In the genomic region with DNA sequence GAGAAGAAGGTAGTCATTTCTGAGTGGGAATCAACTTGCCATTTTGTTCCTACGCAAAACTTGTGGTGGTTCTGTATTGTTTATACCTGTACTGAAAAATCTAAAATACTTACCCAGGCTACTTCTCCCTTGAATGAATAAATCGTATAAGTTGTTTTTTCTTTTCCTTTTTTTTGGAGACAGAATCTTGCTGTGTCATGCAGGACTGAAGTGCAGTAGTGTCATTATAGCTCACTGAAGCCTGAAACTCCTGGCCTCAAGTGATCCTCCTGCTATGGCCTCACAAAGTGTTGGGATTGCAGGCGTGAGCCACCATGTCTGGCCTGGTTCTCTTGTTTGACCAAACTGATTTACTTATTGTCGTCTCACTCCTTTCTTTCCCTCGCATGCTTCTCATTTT, we compare ENCODE assay signal across 33 cellular contexts. TPM values are rescaled to one million over a fixed set of nuclear protein-coding genes. Genes with fewer than 3 reads are reported as not detected.
DNase-seq lines count a peak whose midpoint lies in the region; ATAC-seq, FAIRE-seq and TF ChIP-seq lines count a peak whose summit lies in the region.
"Had no signal": no experiment of that assay in that cellular context is flagged by ENCODE, and none has a peak within 500 bp of the region (broad histone marks: within the 10 kb centered on the region; RNA-seq: fewer than 3 reads in every experiment).

No MANE protein-coding gene starts in this region.

- CTCF ChIA-PET in K562 (lab: Yijun Ruan, JAX; ENCODE audit: low intra/inter-chr PET ratio), result no interaction called here

- no peaks in the 10 kb centered on the region for H3K27me3 ChIP-seq in K562 (ENCODE audit: control insufficient read depth in 2 of 2, insufficient read depth in 2 of 2, low read length in 2 of 2)
- H3K27me3 ChIP-seq in thyroid gland, result no peaks in the 10 kb centered on the region
- H3K27me3 ChIP-seq: gastroesophageal sphincter, hepatocyte, ovary, SJCRH30 had no signal

- no peak overlapping the region for H3K4me2 ChIP-seq in K562 (ENCODE audit: insufficient read depth, low read length)
- H3K4me2 ChIP-seq: hepatocyte had no signal

- intact Hi-C loops in K562 (cut with micrococcal nuclease) (no loop called here), thyroid gland (cut with DNase I) (no loop called here)

- no peaks in the 10 kb centered on the region for H3K9me1 ChIP-seq in K562 (ENCODE audit: control insufficient read depth, insufficient read depth, low read length)

- peak; percentile 32 for FAIRE-seq in K562 (lab: Jason Lieb, UNC)
- FAIRE-seq: colon, small intestine, urothelium cell line had no signal

- H3K4me1 Mint-ChIP-seq in stimulated activated naive CD8-positive, alpha-beta T cell treated with anti-CD3 and anti-CD28 coated beads, Interleukin-15, Interleukin-2, amounts not matched to agents 100 ng/mL and 50 ng/mL, for 24 hours (ENCODE audit: low read depth), result peaks cover 18% of the 10 kb centered on the region
- H3K4me1 Mint-ChIP-seq in stimulated activated naive CD8-positive, alpha-beta T cell treated with anti-CD3 and anti-CD28 coated beads, Interleukin-15, amount 100 ng/mL, for 72 hours, result peaks cover 6% of the 10 kb centered on the region

- H3K4me3 Mint-ChIP-seq in stimulated activated naive CD8-positive, alpha-beta T cell treated with anti-CD3 and anti-CD28 coated beads, Interleukin-15, Interleukin-2, amounts not matched to agents 100 ng/mL and 50 ng/mL, for 24 hours, result no peak overlapping the region
- no peak overlapping the region for H3K4me3 Mint-ChIP-seq in stimulated activated naive CD8-positive, alpha-beta T cell treated with anti-CD3 and anti-CD28 coated beads, Interleukin-15, amount 100 ng/mL, for 72 hours
- H3K4me3 Mint-ChIP-seq: activated naive CD8-positive, alpha-beta T cell had no signal

- no peak for ATAC-seq in stimulated activated naive CD8-positive, alpha-beta T cell treated with anti-CD3 and anti-CD28 coated beads, Interleukin-15, amount 100 ng/mL, for 72 hours
- ATAC-seq in K562, result peak; percentile 46
- ATAC-seq: gastroesophageal sphincter; stimulated activated naive CD8-positive, alpha-beta T cell treated with anti-CD3 and anti-CD28 coated beads, Interleukin-15, Interleukin-2, amounts not matched to agents 100 U/mL and 50 U/mL, for 24 hours had no signal

- H3K9me3 Mint-ChIP-seq in stimulated activated naive CD8-positive, alpha-beta T cell treated with anti-CD3 and anti-CD28 coated beads, Interleukin-15, Interleukin-2, amounts not matched to agents 100 ng/mL and 50 ng/mL, for 24 hours, result no peaks in the 10 kb centered on the region
- no peaks in the 10 kb centered on the region for H3K9me3 Mint-ChIP-seq in stimulated activated naive CD8-positive, alpha-beta T cell treated with anti-CD3 and anti-CD28 coated beads, Interleukin-15, amount 100 ng/mL, for 72 hours
- H3K9me3 Mint-ChIP-seq: activated T-helper 2 cell treated with anti-CD3 and anti-CD28 coated beads, Interferon-gamma antibody, Interleukin-2, Interleukin-4, amounts not matched to agents 10 μg/mL and 5 μg/mL and 100 μg/mL, durations not matched to agents 14 hours and 24 hours and 36 hours had no signal

- no peaks in the 10 kb centered on the region for H3K27me3 Mint-ChIP-seq in stimulated activated naive CD8-positive, alpha-beta T cell treated with anti-CD3 and anti-CD28 coated beads, Interleukin-15, Interleukin-2, amounts not matched to agents 100 ng/mL and 50 ng/mL, for 24 hours
- no peaks in the 10 kb centered on the region for H3K27me3 Mint-ChIP-seq in stimulated activated naive CD8-positive, alpha-beta T cell treated with anti-CD3 and anti-CD28 coated beads, Interleukin-15, amount 100 ng/mL, for 72 hours
- H3K27me3 Mint-ChIP-seq: activated naive CD8-positive, alpha-beta T cell had no signal

- TF ChIP-seq EP300 in K562 (IDR thresholded peaks at IDR 0.05; ENCODE audit: low read length), result no peak

- H3K36me3 ChIP-seq in K562 (ENCODE audit: control insufficient read depth, insufficient read depth, low read length) (peaks cover 80% of the 10 kb centered on the region), thyroid gland (peaks cover 0 to 4% of the 10 kb centered on the region in 2 donors)
- H3K36me3 ChIP-seq: ovary had no signal

- no peak overlapping the region for H2AFZ ChIP-seq in K562 (ENCODE audit: low read depth, low read length)
- H2AFZ ChIP-seq: hepatocyte had no signal

- TSS peak; percentile 9 for BruUV-seq in K562 (replicated peaks; lab: Mats Ljungman, UMichigan)

- H3K79me2 ChIP-seq in K562 (ENCODE audit: control insufficient read depth, insufficient read depth, low read length), result peaks cover 78% of the 10 kb centered on the region

- peaks cover 68% of the 10 kb centered on the region for H3K36me3 Mint-ChIP-seq in stimulated activated naive CD8-positive, alpha-beta T cell treated with anti-CD3 and anti-CD28 coated beads, Interleukin-15, Interleukin-2, amounts not matched to agents 100 ng/mL and 50 ng/mL, for 24 hours (ENCODE audit: low read depth)

- no peak overlapping the region for H3K4me3 ChIP-seq in K562
- no peak overlapping the region for H3K4me3 ChIP-seq in thyroid gland (replicated peaks in 1 of 3)
- H3K4me3 ChIP-seq: gastroesophageal sphincter, hepatocyte, lung, ovary, SJCRH30, thoracic aorta had no signal

- H3K27ac Mint-ChIP-seq in stimulated activated naive CD8-positive, alpha-beta T cell treated with anti-CD3 and anti-CD28 coated beads, Interleukin-15, Interleukin-2, amounts not matched to agents 100 ng/mL and 50 ng/mL, for 24 hours, result peak overlapping the region; percentile 13
- H3K27ac Mint-ChIP-seq in stimulated activated naive CD8-positive, alpha-beta T cell treated with anti-CD3 and anti-CD28 coated beads, Interleukin-15, amount 100 ng/mL, for 72 hours, result peak overlapping the region in 1 of 2 donors; percentile 4
- H3K27ac Mint-ChIP-seq: activated T-helper 2 cell treated with anti-CD3 and anti-CD28 coated beads, Interferon-gamma antibody, Interleukin-2, Interleukin-4, amounts not matched to agents 10 μg/mL and 5 μg/mL and 100 μg/mL, durations not matched to agents 14 hours and 24 hours and 36 hours had no signal

- no peak for TF ChIP-seq CTCF in K562 (IDR thresholded peaks at IDR 0.05 in 2 of 3, conservative IDR thresholded peaks at IDR 0.05 in 1 of 3; ENCODE audit: insufficient read depth in 2 of 3, low read depth in 1 of 3, low read length in 3 of 3)
- TF ChIP-seq CTCF in thyroid gland (IDR thresholded peaks at IDR 0.05), result no peak

- in situ Hi-C loops in K562 (cut with MboI), result no loop called here

- 88% methylated on average over 5 of the region's 5 CpGs for WGBS in K562 (ENCODE audit: insufficient coverage, low coverage, missing lambda C conversion rate)
- 66 to 71% methylated on average over 5 of the region's 5 CpGs for WGBS in thyroid gland, 2 donors

- POLR2A ChIA-PET in K562 (lab: Yijun Ruan, JAX), result interaction anchor here (1.0 to 1.9 kb wide), 4 partner anchors 11 to 24 kb away, joined by 3 to 7 read pairs (median 4); no protein-coding TSS in a partner anchor

- H3K9ac ChIP-seq in K562 (ENCODE audit: insufficient read depth in 1 of 2, low read depth in 2 of 2, low read length in 2 of 2), result no peak overlapping the region

- no peak for TF ChIP-seq RAD21 in K562 (CRISPR knock-in tag; conservative IDR thresholded peaks at IDR 0.05 in 1 of 2, IDR thresholded peaks at IDR 0.05 in 1 of 2)

- DNase-seq in DMS53 (lab: John Stamatoyannopoulos, UW) (peak; percentile 13), DMS53 treated with DMSO at 0.1 percent for 48 hours (lab: John Stamatoyannopoulos, UW; ENCODE audit: unreplicated experiment) (no peak), K562 (ENCODE audit: extremely low read depth in 1 of 4, low spot score in 3 of 4) (peak in 1 of 4 experiments; percentile 19), thyroid gland (peak; percentile 40 to 47), iPS-NIHi7 (ENCODE audit: extremely low spot score) (no peak), activated gamma-delta T cell treated with Interleukin-2 at 50 U/mL for 16 hours (no peak)
- no peak for DNase-seq in stimulated activated naive CD8-positive, alpha-beta T cell treated with anti-CD3 and anti-CD28 coated beads, Interleukin-15, amount 100 ng/mL, for 72 hours
- DNase-seq: activated CD4-positive, alpha-beta T cell treated with anti-CD3 and anti-CD28 coated beads, Interleukin-2, amount 50 U/mL, for 4 hours; activated CD4-positive, CD25-positive, alpha-beta regulatory T cell; aorta; C1 segment of cervical spinal cord; effector CD4-positive, alpha-beta T cell; EL; KBM-7; NCI-H1105 treated with DMSO at 0.1 percent for 48 hours; NCI-H1930; NCI-H2171 treated with DMSO at 0.1 percent for 48 hours; NCI-H510A treated with DMSO at 0.1 percent for 48 hours; ovary; RPMI8226; SJCRH30; small intestine; stimulated activated naive CD8-positive, alpha-beta T cell treated with anti-CD3 and anti-CD28 coated beads, Interleukin-15, Interleukin-2, amounts not matched to agents 100 U/mL and 50 U/mL, for 24 hours had no signal

- H4K20me1 ChIP-seq in K562 (replicated peaks; ENCODE audit: control insufficient read depth, insufficient read depth, low read length), result no peaks in the 10 kb centered on the region

- peaks cover 0 to 4% of the 10 kb centered on the region in 2 experiments; a peak in 2 of 5 replicates for H3K4me1 ChIP-seq in K562 (replicated peaks in 1 of 2; ENCODE audit: control insufficient read depth in 2 of 2, insufficient read depth in 2 of 2, low read length in 2 of 2)
- H3K4me1 ChIP-seq in thyroid gland, result peaks cover 34 to 38% of the 10 kb centered on the region in 2 donors
- H3K4me1 ChIP-seq: SJCRH30 had no signal

- no peak for TF ChIP-seq POLR2A in K562 (conservative IDR thresholded peaks at IDR 0.05)
- TF ChIP-seq POLR2A in thyroid gland (IDR thresholded peaks at IDR 0.05), result no peak

- no peaks in the 10 kb centered on the region for H3K9me3 ChIP-seq in K562 (replicated peaks; ENCODE audit: control insufficient read depth, insufficient read depth, low read depth, low read length)
- H3K9me3 ChIP-seq in thyroid gland, result no peaks in the 10 kb centered on the region
- H3K9me3 ChIP-seq: gastroesophageal sphincter, ovary, SJCRH30, thoracic aorta had no signal

- H3K27ac ChIP-seq in K562 (ENCODE audit: extremely low read depth, low read depth, low read length) (peak overlapping the region; percentile 26; the same call in 2 of the 3 replicates), thyroid gland (peak overlapping the region; percentile 37 to 64 (median 57))
- H3K27ac ChIP-seq: 22Rv1, gastroesophageal sphincter, hepatocyte, ovary, SJCRH30, thoracic aorta had no signal

RNA-seq across cellular contexts. Expression of a gene that starts 27.9 kb away (rescaled TPM):
- total RNA-seq in K562 (2011; cell fraction: chromatin; rRNA removed; ENCODE audit: low replicate concordance), result 93.5 and 286 TPM in 2 replicates
- 133 and 154 TPM in 2 replicates for total RNA-seq in K562 (2011; cell fraction: nucleolus; rRNA removed)
- 161 and 217 TPM in 2 replicates for total RNA-seq in K562 (2011; cell fraction: nucleoplasm; rRNA removed)
- total RNA-seq in K562 (2014; rRNA removed) (110 and 119 TPM in 2 replicates), K562 (2014; rRNA removed; fragmentation: Illumina TruSeq; extraction: Trizol) (144 and 164 TPM in 2 replicates), K562 (2015; rRNA removed; fragmentation: Illumina TruSeq; extraction: Trizol) (141 and 144 TPM in 2 replicates), K562 (2021) (198 and 207 TPM in 2 replicates), thyroid gland (100 to 1,000 TPM; 125 to 179 (median 145) TPM)
- polyA plus RNA-seq in K562 (2011; rRNA removed) (95.0 and 115 TPM in 2 replicates), K562 (2014; fragmentation: Illumina TruSeq; extraction: Trizol) (137 and 168 TPM in 2 replicates), K562 (2014; fragmentation: Nextera tagmentation; extraction: Ambion mirVana) (10 to 100 TPM; 56.1 to 66.5 TPM), K562 (2014; rRNA removed) (117 and 144 TPM in 2 replicates)
- polyA plus RNA-seq in K562 (2011; cell fraction: cytosol; rRNA removed), result 61.1 and 102 TPM in 2 replicates
- 137 and 144 TPM in 2 replicates for polyA plus RNA-seq in K562 (2011; cell fraction: nucleus; rRNA removed)
- 102 and 214 TPM in 2 replicates for polyA plus RNA-seq in K562 (2012)
- polyA minus RNA-seq in K562 (2011; rRNA and poly(A)+ RNA removed), result 121 and 164 TPM in 2 replicates
- 55.3 and 77.4 TPM in 2 replicates for polyA minus RNA-seq in K562 (2011; cell fraction: cytosol; rRNA and poly(A)+ RNA removed)
- polyA minus RNA-seq in K562 (2011; cell fraction: nucleus; rRNA and poly(A)+ RNA removed), result 193 and 262 TPM in 2 replicates

RNA-seq across cellular contexts. Expression of a gene that starts 46.5 kb away (rescaled TPM):
- total RNA-seq in K562 (2011; cell fraction: chromatin; rRNA removed; ENCODE audit: low replicate concordance), result 10.0 and 12.5 TPM in 2 replicates
- total RNA-seq in K562 (2011; cell fraction: nucleolus; rRNA removed), result 17.1 and 19.0 TPM in 2 replicates
- 19.2 and 21.5 TPM in 2 replicates for total RNA-seq in K562 (2011; cell fraction: nucleoplasm; rRNA removed)
- 25.8 and 28.6 TPM in 2 replicates for total RNA-seq in K562 (2014; rRNA removed)
- 16.8 and 26.1 TPM in 2 replicates for total RNA-seq in K562 (2014; rRNA removed; fragmentation: Illumina TruSeq; extraction: Trizol)
- 12.1 and 14.0 TPM in 2 replicates for total RNA-seq in K562 (2015; rRNA removed; fragmentation: Illumina TruSeq; extraction: Trizol)
- 29.0 TPM in 2 replicates for total RNA-seq in K562 (2021)
- 30.6 and 49.5 TPM in 2 replicates for polyA plus RNA-seq in K562 (2011; rRNA removed)
- 37.2 and 46.5 TPM in 2 replicates for polyA plus RNA-seq in K562 (2011; cell fraction: cytosol; rRNA removed)
- polyA plus RNA-seq in K562 (2011; cell fraction: nucleus; rRNA removed), result 32.2 and 54.0 TPM in 2 replicates
- 42.5 and 51.0 TPM in 2 replicates for polyA plus RNA-seq in K562 (2012)
- polyA plus RNA-seq in K562 (2014; fragmentation: Illumina TruSeq; extraction: Trizol), result 14.1 and 25.3 TPM in 2 replicates
- polyA plus RNA-seq in K562 (2014; fragmentation: Nextera tagmentation; extraction: Ambion mirVana), result 100 to 1,000 TPM; 112 to 116 TPM
- 35.3 and 37.8 TPM in 2 replicates for polyA plus RNA-seq in K562 (2014; rRNA removed)
- polyA minus RNA-seq in K562 (2011; rRNA and poly(A)+ RNA removed), result 7.4 and 8.4 TPM in 2 replicates
- 5.2 and 8.2 TPM in 2 replicates for polyA minus RNA-seq in K562 (2011; cell fraction: cytosol; rRNA and poly(A)+ RNA removed)
- 4.3 and 8.8 TPM in 2 replicates for polyA minus RNA-seq in K562 (2011; cell fraction: nucleus; rRNA and poly(A)+ RNA removed)
- total RNA-seq in thyroid gland, result 10 to 100 TPM; 11.9 to 26.4 (median 23.0) TPM

Comparison
In these comparisons a context has a peak if more than half of its experiments do, and no peak if none do; other contexts are left out.
1. DNase-seq: peak in DMS53 (single experiment) and thyroid gland (2 of 2); none in DMS53 treated with DMSO at 0.1 percent for 48 hours (single experiment), stimulated activated naive CD8-positive, alpha-beta T cell treated with anti-CD3 and anti-CD28 coated beads, Interleukin-15, amount 100 ng/mL, for 72 hours (0 of 2), iPS-NIHi7 (single experiment) and activated gamma-delta T cell treated with Interleukin-2 at 50 U/mL for 16 hours (single experiment).